8 cellular contexts compared by ENCODE assay signal in genomic region chr5:8908055-8908683, GRCh38.
DNase-seq lines count a peak whose midpoint lies in the region; ATAC-seq and TF ChIP-seq lines count a peak whose summit lies in the region.

No MANE protein-coding gene starts in this region.

- no peaks in the 10 kb centered on the region for H3K9me3 ChIP-seq in upper lobe of right lung

- H3K4me3 ChIP-seq in AG10803 (ENCODE audit: low read length) (no peak overlapping the region), GM12875 (ENCODE audit: low read depth, low read length) (no peak overlapping the region), upper lobe of right lung (no peak overlapping the region)

- DNase-seq in AG10803 (ENCODE audit: low read depth), result no peak
- peak; percentile 2 for DNase-seq in SKM-1 treated with dmso at 0.1 percent for 144 hours (lab: John Stamatoyannopoulos, UW; ENCODE audit: unreplicated experiment)
- DNase-seq in glomerular visceral epithelial cell (ENCODE audit: extremely low spot score), result peak; percentile 67
- no peak for DNase-seq in upper lobe of right lung
- DNase-seq in GDM1 (lab: John Stamatoyannopoulos, UW), result no peak

- no peaks in the 10 kb centered on the region for H3K4me1 ChIP-seq in upper lobe of right lung

- ATAC-seq in HG03280 (IDR thresholded peaks at IDR 0.05; ENCODE audit: unreplicated experiment), result peak; percentile 60
- peak; percentile 75 for ATAC-seq in upper lobe of right lung
- ATAC-seq in HG03108 (IDR thresholded peaks at IDR 0.05; ENCODE audit: unreplicated experiment), result no peak

- H3K27me3 ChIP-seq in upper lobe of right lung, result no peaks in the 10 kb centered on the region

- no peaks in the 10 kb centered on the region for H3K36me3 ChIP-seq in upper lobe of right lung

- TF ChIP-seq CTCF in AG10803 (conservative IDR thresholded peaks at IDR 0.05; ENCODE audit: low read length) (peak; percentile 80), GM12875 (IDR thresholded peaks at IDR 0.05; ENCODE audit: borderline replicate concordance, insufficient read depth, low read depth, low read length) (peak; percentile 87), upper lobe of right lung (IDR thresholded peaks at IDR 0.05) (peak; percentile 67)

- no peak overlapping the region for H3K27ac ChIP-seq in upper lobe of right lung

- intact Hi-C loops in upper lobe of right lung (cut with DNase I), result no loop called here

Comparison
In these comparisons a context has a peak if more than half of its experiments do, and no peak if none do; other contexts are left out.
1. DNase-seq: peak in SKM-1 treated with dmso at 0.1 percent for 144 hours (single experiment) and glomerular visceral epithelial cell (single experiment); none in AG10803 (single experiment), upper lobe of right lung (single experiment) and GDM1 (single experiment).
2. Peak in every context shown above with its lines, with median percentiles within 50 percentile points of each other: CTCF ChIP-seq.